ENCODE assay signal across 19 cellular contexts in genomic region chr7:7105800-7106582, GRCh38.
DNase-seq lines count a peak whose midpoint lies in the region; ATAC-seq, FAIRE-seq and TF ChIP-seq lines count a peak whose summit lies in the region.
"Had no signal": no experiment of that assay in that cellular context is flagged by ENCODE, and none has a peak within 500 bp of the region (broad histone marks: within the 10 kb centered on the region; RNA-seq: fewer than 3 reads in every experiment).

No MANE protein-coding gene starts in this region.

- no peaks in the 10 kb centered on the region for H3K27me3 ChIP-seq in DND-41 (ENCODE audit: insufficient read depth, low read length, poor library complexity)
- no peaks in the 10 kb centered on the region for H3K27me3 ChIP-seq in HUES6 (ENCODE audit: control insufficient read depth, insufficient read depth, low read length)
- no peaks in the 10 kb centered on the region for H3K27me3 ChIP-seq in H1 (replicated peaks in 1 of 4; ENCODE audit: control insufficient read depth in 3 of 4, extremely low read depth in 1 of 4, insufficient read depth in 3 of 4, low read length in 3 of 4)
- H3K27me3 ChIP-seq in esophagus squamous epithelium, result no peaks in the 10 kb centered on the region
- H3K27me3 ChIP-seq: SJSA1 had no signal

- H3K4me1 ChIP-seq in DND-41 (ENCODE audit: insufficient read depth, low read length) (peaks cover 4% of the 10 kb centered on the region; the same call in 1 of the 2 replicates), HUES6 (ENCODE audit: control insufficient read depth, insufficient read depth, low read length) (peaks cover 37% of the 10 kb centered on the region), H1 (replicated peaks in 1 of 4; ENCODE audit: control insufficient read depth in 3 of 4, insufficient read depth in 4 of 4, low read length in 3 of 4) (peaks cover 7 to 10% (median 9%) of the 10 kb centered on the region in 4 experiments; a peak in 5 of 7 replicates), esophagus squamous epithelium (peaks cover 0 to 18% (median 5%) of the 10 kb centered on the region in 3 donors)

- no peak for TF ChIP-seq CTCF in DND-41 (IDR thresholded peaks at IDR 0.05; ENCODE audit: borderline replicate concordance, extremely low read depth, low read length, poor library complexity, severe bottlenecking)
- TF ChIP-seq CTCF in H1 (IDR thresholded peaks at IDR 0.05; ENCODE audit: control extremely low read depth in 1 of 3, insufficient read depth in 1 of 3, low read depth in 1 of 3, low read length in 3 of 3), result no peak
- no peak for TF ChIP-seq CTCF in esophagus squamous epithelium (IDR thresholded peaks at IDR 0.05)

- H3K4me1 Mint-ChIP-seq in naive thymus-derived CD8-positive, alpha-beta T cell, result peaks cover 5 to 31% (median 25%) of the 10 kb centered on the region in 4 donors

- no peak overlapping the region for H2BK12ac ChIP-seq in H1 (ENCODE audit: low read depth, low read length)

- no peak for ATAC-seq in DND-41 (ENCODE audit: insufficient read depth, low read depth)
- no peak for ATAC-seq in naive thymus-derived CD8-positive, alpha-beta T cell

- POLR2A ChIA-PET in H1 (lab: Charles Lee; ENCODE audit: partially characterized antibody), result no interaction called here
- POLR2A ChIA-PET in naive thymus-derived CD8-positive, alpha-beta T cell (lab: Charles Lee), result interaction anchor here (1.2 to 6.7 kb wide), 5 partner anchors 46 to 76 kb away, joined by 3 to 77 read pairs (median 7); partner anchors contain the start of gene C1GALT1

- no peaks in the 10 kb centered on the region for H3K36me3 ChIP-seq in DND-41 (ENCODE audit: insufficient read depth, low read length)
- H3K36me3 ChIP-seq in HUES6 (ENCODE audit: control insufficient read depth, insufficient read depth, low read length), result no peaks in the 10 kb centered on the region
- no peaks in the 10 kb centered on the region for H3K36me3 ChIP-seq in H1 (ENCODE audit: control insufficient read depth in 2 of 4, insufficient read depth in 4 of 4, low read length in 3 of 4)
- no peaks in the 10 kb centered on the region for H3K36me3 ChIP-seq in esophagus squamous epithelium
- H3K36me3 ChIP-seq: SJSA1 had no signal

- H3K9me3 ChIP-seq in DND-41 (ENCODE audit: insufficient read depth, low read length, severe bottlenecking) (peaks cover 9% of the 10 kb centered on the region), HUES6 (ENCODE audit: control insufficient read depth, insufficient read depth, low read depth, low read length) (peaks cover 17% of the 10 kb centered on the region; the same call in 1 of the 2 replicates), H1 (ENCODE audit: insufficient read depth in 2 of 2, low read depth in 1 of 2, low read length in 1 of 2) (peaks cover 4 to 5% of the 10 kb centered on the region in 2 experiments; a peak in 2 of 4 replicates), esophagus squamous epithelium (peaks cover 0 to 7% (median 0%) of the 10 kb centered on the region in 3 donors)
- H3K9me3 ChIP-seq: SJSA1 had no signal

- H2BK120ac ChIP-seq in H1 (replicated peaks; ENCODE audit: low read depth, low read length), result no peak overlapping the region

- H3K27ac Mint-ChIP-seq in naive thymus-derived CD8-positive, alpha-beta T cell, result peak overlapping the region in 7 of 10 donors; percentile 15 to 87 (median 72)

- no peak overlapping the region for H4K91ac ChIP-seq in H1 (replicated peaks; ENCODE audit: insufficient read length, low read length)

- H3K4me3 ChIP-seq in DND-41 (ENCODE audit: low read depth in 1 of 2, low read length in 2 of 2), result no peak overlapping the region
- no peak overlapping the region for H3K4me3 ChIP-seq in HUES6 (ENCODE audit: low read depth, low read length)
- H3K4me3 ChIP-seq in H1 (ENCODE audit: extremely low read depth in 1 of 4, insufficient read depth in 2 of 4, low read depth in 3 of 4, low read length in 4 of 4), result peak overlapping the region in 1 of 4 experiments; percentile 27; a peak in 1 of 8 replicates
- no peak overlapping the region for H3K4me3 ChIP-seq in esophagus squamous epithelium
- H3K4me3 ChIP-seq: SJSA1 had no signal

- 23% methylated on average over 4 of the region's 4 CpGs; no CpG with 5 or more reads in 1 of the 2 experiments for WGBS in H1 (ENCODE audit: extremely low coverage in 1 of 2, insufficient coverage in 1 of 2, insufficient read length in 1 of 2, insufficient replicate concordance in 2 of 2, low coverage in 1 of 2, low lambda C conversion rate in 2 of 2, missing lambda C conversion rate in 1 of 2), 2 experiments
- 86 to 88% methylated on average over 4 of the region's 4 CpGs for WGBS in esophagus squamous epithelium, 2 donors

- H3K27ac ChIP-seq in DND-41 (ENCODE audit: low read length) (no peak overlapping the region), HUES6 (ENCODE audit: low read depth, low read length) (peak overlapping the region; percentile 48; the same call in 1 of the 2 replicates), H1 (ENCODE audit: low read depth, low read length) (no peak overlapping the region), esophagus squamous epithelium (no peak overlapping the region)
- H3K27ac ChIP-seq: RWPE1, SJSA1 had no signal

- no peak overlapping the region for H4K8ac ChIP-seq in H1 (ENCODE audit: extremely low read depth, insufficient read depth, low read length)

- no peak for DNase-seq in DND-41
- no peak for DNase-seq in H1 (ENCODE audit: low read depth in 1 of 2, low spot score in 2 of 2)
- DNase-seq in naive thymus-derived CD8-positive, alpha-beta T cell, result no peak
- no peak for DNase-seq in esophagus squamous epithelium (lab: John Stamatoyannopoulos, UW)
- DNase-seq in hypothalamus (lab: John Stamatoyannopoulos, UW), result no peak
- no peak for DNase-seq in urothelium cell line (ENCODE audit: low spot score)
- DNase-seq in NCI-H2171 treated with DMSO at 0.1 percent for 48 hours (lab: John Stamatoyannopoulos, UW), result no peak
- DNase-seq: DMS 273 treated with DMSO at 0.1 percent for 48 hours; H7; NCI-H1048; NCI-H146; NCI-H2081 treated with DMSO at 0.1 percent for 48 hours; NCI-H226; NCI-H526; NK-92 treated with Interleukin-12 subunit alpha and Interleukin-12 subunit beta, amount 100 ng/mL, for 24 hours; OCI-M1 had no signal

- no peak overlapping the region for H3K9ac ChIP-seq in DND-41 (ENCODE audit: low read depth, low read length)
- H3K9ac ChIP-seq in HUES6 (ENCODE audit: low read length), result no peak overlapping the region
- H3K9ac ChIP-seq in H1 (replicated peaks in 1 of 4; ENCODE audit: extremely low read depth in 1 of 4, low read depth in 3 of 4, low read length in 3 of 4), result no peak overlapping the region

- H2AK5ac ChIP-seq in H1 (ENCODE audit: low read depth, low read length), result no peak overlapping the region

- no peak overlapping the region for H2BK15ac ChIP-seq in H1 (ENCODE audit: low read length)

- no peak overlapping the region; the same call in 1 of the 2 replicates for H3K18ac ChIP-seq in H1 (ENCODE audit: extremely low read depth, low read length)

- no peak for TF ChIP-seq POLR2A in H1 (IDR thresholded peaks at IDR 0.05; ENCODE audit: control extremely low read depth in 1 of 2, low read depth in 2 of 2, low read length in 2 of 2)
- TF ChIP-seq POLR2A in esophagus squamous epithelium (IDR thresholded peaks at IDR 0.05), result no peak

- intact Hi-C loops in esophagus squamous epithelium (cut with DNase I), result loop anchor here (10.0 kb wide), 1 partner anchor 429 kb away; the partner anchor contains the start of gene COL28A1

- FAIRE-seq in H1 (lab: Jason Lieb, UNC), result no peak
- FAIRE-seq in urothelium cell line (lab: Jason Lieb, UNC), result no peak

- no peak overlapping the region for H3K14ac ChIP-seq in H1 (ENCODE audit: insufficient read length)

- no peak for TF ChIP-seq RAD21 in H1 (IDR thresholded peaks at IDR 0.05 in 1 of 2, conservative IDR thresholded peaks at IDR 0.05 in 1 of 2; ENCODE audit: low read depth in 2 of 2, low read length in 2 of 2)

- H2AFZ ChIP-seq in DND-41 (ENCODE audit: low read depth, low read length), result peak overlapping the region; percentile 50; the same call in 1 of the 2 replicates
- no peak overlapping the region for H2AFZ ChIP-seq in H1 (ENCODE audit: low read length)

- H3K4me2 ChIP-seq in DND-41 (ENCODE audit: insufficient read depth, low read length) (no peak overlapping the region), H1 (ENCODE audit: insufficient read depth in 1 of 2, low read depth in 2 of 2, low read length in 2 of 2) (peak overlapping the region in 1 of 2 experiments; percentile 2; a peak in 2 of 4 replicates)

- no peak overlapping the region for H3K4ac ChIP-seq in H1 (replicated peaks; ENCODE audit: insufficient read length, low read depth, low read length)

- H2BK20ac ChIP-seq in H1 (ENCODE audit: low read length), result no peak overlapping the region

- H2BK5ac ChIP-seq in H1 (ENCODE audit: low read depth, low read length), result no peak overlapping the region

- H4K20me1 ChIP-seq in DND-41 (ENCODE audit: insufficient read depth, low read length) (no peaks in the 10 kb centered on the region), H1 (replicated peaks in 1 of 2; ENCODE audit: control insufficient read depth in 1 of 2, insufficient read depth in 2 of 2, low read length in 2 of 2) (no peaks in the 10 kb centered on the region)

- no peaks in the 10 kb centered on the region for H3K23me2 ChIP-seq in H1 (ENCODE audit: low read depth, low read length)

- H3K23ac ChIP-seq in H1 (ENCODE audit: insufficient read length), result no peak overlapping the region

- H3K36me3 Mint-ChIP-seq in naive thymus-derived CD8-positive, alpha-beta T cell, result peaks cover 0 to 14% (median 0%) of the 10 kb centered on the region in 3 donors

- peak overlapping the region in 7 of 10 donors; percentile 9 to 41 (median 22) for H3K4me3 Mint-ChIP-seq in naive thymus-derived CD8-positive, alpha-beta T cell

- H4K5ac ChIP-seq in H1 (ENCODE audit: insufficient read length, low read depth, low read length), result no peak overlapping the region

- no peak overlapping the region for H3K56ac ChIP-seq in H1 (replicated peaks; ENCODE audit: insufficient read length, low read depth, low read length)

- H3K27me3 Mint-ChIP-seq in naive thymus-derived CD8-positive, alpha-beta T cell, result no peaks in the 10 kb centered on the region

- H3K9me3 Mint-ChIP-seq in naive thymus-derived CD8-positive, alpha-beta T cell, result peaks cover 0 to 21% (median 3%) of the 10 kb centered on the region in 9 donors

- H3K79me2 ChIP-seq in DND-41 (ENCODE audit: insufficient read depth, low read length) (no peaks in the 10 kb centered on the region), H1 (ENCODE audit: control insufficient read depth in 1 of 2, insufficient read depth in 2 of 2, low read length in 2 of 2) (no peaks in the 10 kb centered on the region)

- no peak for TF ChIP-seq EP300 in H1 (IDR thresholded peaks at IDR 0.05; ENCODE audit: borderline replicate concordance in 1 of 2, low read depth in 2 of 2, low read length in 2 of 2)

- CTCF ChIA-PET in H1 (lab: Charles Lee; ENCODE audit: partially characterized antibody), result interaction anchor here (0.9 to 4.6 kb wide), 11 partner anchors 12 to 435 kb away, joined by 3 to 19 read pairs (median 4); partner anchors contain the start of gene C1GALT1

- H3K79me1 ChIP-seq in H1 (ENCODE audit: low read depth, low read length), result no peaks in the 10 kb centered on the region

TF ChIP-seq in H1, 55 proteins besides CTCF, POLR2A, EP300 and RAD21:
- no peak for TF ChIP-seq EGR1 (IDR thresholded peaks at IDR 0.05; ENCODE audit: borderline replicate concordance, low read depth, low read length)
- peak; percentile 78 for TF ChIP-seq CEBPB (IDR thresholded peaks at IDR 0.05; ENCODE audit: low read depth, low read length)
